ENCODE assay signal across 1 cellular context in genomic region chr11:16987205-16987568, GRCh38.
TF ChIP-seq lines count a peak whose summit lies in the region.

No MANE protein-coding gene starts in this region.

TF ChIP-seq in GM23338, 12 proteins besides CTCF, POLR2A, EP300 and RAD21 (continued from another document):
- TF ChIP-seq ZNF462 (CRISPR knock-in tag; IDR thresholded peaks at IDR 0.05) (no peak), NANOG (IDR thresholded peaks at IDR 0.05; ENCODE audit: borderline replicate concordance) (no peak), JUNB (IDR thresholded peaks at IDR 0.05; ENCODE audit: unreplicated experiment) (no peak), ZNF331 (CRISPR knock-in tag; IDR thresholded peaks at IDR 0.05; ENCODE audit: low read depth) (no peak), EZH2phosphoT487 (IDR thresholded peaks at IDR 0.05; ENCODE audit: unreplicated experiment) (no peak), POLR2AphosphoS5 (IDR thresholded peaks at IDR 0.05; ENCODE audit: low read depth) (no peak), EZH2 (IDR thresholded peaks at IDR 0.05; ENCODE audit: low read depth, unreplicated experiment) (no peak), STAT1 (IDR thresholded peaks at IDR 0.05; ENCODE audit: unreplicated experiment) (no peak), ZNF114 (CRISPR knock-in tag; IDR thresholded peaks at IDR 0.05) (no peak), REST (IDR thresholded peaks at IDR 0.05; ENCODE audit: unreplicated experiment) (no peak)
